Comparison of ENCODE assay signal across 1 cellular context in the genomic region with DNA sequence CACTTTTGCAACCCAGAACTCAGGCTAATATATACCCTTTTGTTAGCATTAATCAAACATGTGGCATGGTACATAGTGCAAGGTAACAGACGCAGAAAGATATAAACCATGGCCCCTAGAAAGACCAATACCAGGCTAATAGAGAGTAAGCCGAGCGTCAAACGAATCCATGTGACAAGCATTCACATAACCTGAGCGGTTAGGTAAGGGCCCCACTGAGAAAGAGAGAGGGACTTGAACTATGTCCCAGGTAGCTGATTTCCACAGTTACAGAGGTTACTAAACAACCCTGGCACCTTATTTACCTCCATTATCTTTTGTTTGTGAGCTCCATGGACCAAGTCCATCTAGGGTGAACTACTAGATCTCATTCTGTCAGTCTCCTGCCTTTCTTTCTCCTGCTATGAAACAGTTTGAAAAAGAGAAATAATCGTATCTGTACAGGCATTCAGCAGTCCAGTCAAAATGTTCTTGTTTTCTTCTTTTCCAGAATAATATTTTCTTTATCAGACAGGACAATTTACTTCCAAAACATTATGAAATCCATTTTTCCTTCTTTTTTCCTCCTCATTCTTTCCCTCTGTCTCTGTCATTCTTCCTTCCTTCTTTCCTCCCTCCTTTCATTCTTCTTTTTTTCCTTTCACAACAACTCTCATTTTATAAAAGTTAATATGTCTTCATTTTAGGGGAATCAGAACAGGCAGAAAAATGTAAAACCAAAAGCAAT.
TF ChIP-seq lines count a peak whose summit lies in the region.

No MANE protein-coding gene starts in this region.

TF ChIP-seq in HepG2, 621 proteins besides CTCF, POLR2A, EP300 and RAD21 (continued from another document and continues in another):
- TF ChIP-seq, protein P1, sequence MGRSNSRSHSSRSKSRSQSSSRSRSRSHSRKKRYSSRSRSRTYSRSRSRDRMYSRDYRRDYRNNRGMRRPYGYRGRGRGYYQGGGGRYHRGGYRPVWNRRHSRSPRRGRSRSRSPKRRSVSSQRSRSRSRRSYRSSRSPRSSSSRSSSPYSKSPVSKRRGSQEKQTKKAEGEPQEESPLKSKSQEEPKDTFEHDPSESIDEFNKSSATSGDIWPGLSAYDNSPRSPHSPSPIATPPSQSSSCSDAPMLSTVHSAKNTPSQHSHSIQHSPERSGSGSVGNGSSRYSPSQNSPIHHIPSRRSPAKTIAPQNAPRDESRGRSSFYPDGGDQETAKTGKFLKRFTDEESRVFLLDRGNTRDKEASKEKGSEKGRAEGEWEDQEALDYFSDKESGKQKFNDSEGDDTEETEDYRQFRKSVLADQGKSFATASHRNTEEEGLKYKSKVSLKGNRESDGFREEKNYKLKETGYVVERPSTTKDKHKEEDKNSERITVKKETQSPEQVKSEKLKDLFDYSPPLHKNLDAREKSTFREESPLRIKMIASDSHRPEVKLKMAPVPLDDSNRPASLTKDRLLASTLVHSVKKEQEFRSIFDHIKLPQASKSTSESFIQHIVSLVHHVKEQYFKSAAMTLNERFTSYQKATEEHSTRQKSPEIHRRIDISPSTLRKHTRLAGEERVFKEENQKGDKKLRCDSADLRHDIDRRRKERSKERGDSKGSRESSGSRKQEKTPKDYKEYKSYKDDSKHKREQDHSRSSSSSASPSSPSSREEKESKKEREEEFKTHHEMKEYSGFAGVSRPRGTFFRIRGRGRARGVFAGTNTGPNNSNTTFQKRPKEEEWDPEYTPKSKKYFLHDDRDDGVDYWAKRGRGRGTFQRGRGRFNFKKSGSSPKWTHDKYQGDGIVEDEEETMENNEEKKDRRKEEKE (IDR thresholded peaks at IDR 0.05), result no peak
- peak; percentile 72; the same call in 1 of the 2 replicates for TF ChIP-seq ATF2 (CRISPR knock-in tag; IDR thresholded peaks at IDR 0.05)
- peak; percentile 80; the same call in 1 of the 2 replicates for TF ChIP-seq ZNF512 (CRISPR knock-in tag; IDR thresholded peaks at IDR 0.05)
- TF ChIP-seq SMYD3 (CRISPR knock-in tag; IDR thresholded peaks at IDR 0.05), result 0 out of 2 replicates have a peak, but pooled peaks have one; percentile 63
- peak; percentile 93 for TF ChIP-seq PITX1 (CRISPR knock-in tag; IDR thresholded peaks at IDR 0.05)
- peak; percentile 99 for TF ChIP-seq HNF4A (CRISPR knock-in tag; IDR thresholded peaks at IDR 0.05)
- TF ChIP-seq NCOA2 (CRISPR knock-in tag; IDR thresholded peaks at IDR 0.05), result peak; percentile 90
- peak; percentile 34; the same call in 1 of the 2 replicates for TF ChIP-seq SP5 (CRISPR knock-in tag; IDR thresholded peaks at IDR 0.05; ENCODE audit: borderline replicate concordance, low read depth)
- TF ChIP-seq ZNF510 (CRISPR knock-in tag; IDR thresholded peaks at IDR 0.05; ENCODE audit: low read depth), result 0 out of 2 replicates have a peak, but pooled peaks have one; percentile 17
- peak; percentile 87 for TF ChIP-seq BCL6 (CRISPR knock-in tag; IDR thresholded peaks at IDR 0.05)
- TF ChIP-seq AGO2 (optimal IDR thresholded peaks at IDR 0.05; ENCODE audit: low read depth, low read length), result no peak
- TF ChIP-seq ZBTB25 (CRISPR knock-in tag; IDR thresholded peaks at IDR 0.05), result 0 out of 2 replicates have a peak, but pooled peaks have one; percentile 33
- TF ChIP-seq GZF1 (CRISPR knock-in tag; IDR thresholded peaks at IDR 0.05), result peak; percentile 73; the same call in 1 of the 2 replicates
- peak; percentile 78 for TF ChIP-seq ISL2 (CRISPR knock-in tag; IDR thresholded peaks at IDR 0.05)
- TF ChIP-seq ZNF343 (CRISPR knock-in tag; IDR thresholded peaks at IDR 0.05), result 0 out of 2 replicates have a peak, but pooled peaks have one; percentile 19
- TF ChIP-seq FOXO1 (CRISPR knock-in tag; IDR thresholded peaks at IDR 0.05), result peak; percentile 95
- TF ChIP-seq, protein P2, sequence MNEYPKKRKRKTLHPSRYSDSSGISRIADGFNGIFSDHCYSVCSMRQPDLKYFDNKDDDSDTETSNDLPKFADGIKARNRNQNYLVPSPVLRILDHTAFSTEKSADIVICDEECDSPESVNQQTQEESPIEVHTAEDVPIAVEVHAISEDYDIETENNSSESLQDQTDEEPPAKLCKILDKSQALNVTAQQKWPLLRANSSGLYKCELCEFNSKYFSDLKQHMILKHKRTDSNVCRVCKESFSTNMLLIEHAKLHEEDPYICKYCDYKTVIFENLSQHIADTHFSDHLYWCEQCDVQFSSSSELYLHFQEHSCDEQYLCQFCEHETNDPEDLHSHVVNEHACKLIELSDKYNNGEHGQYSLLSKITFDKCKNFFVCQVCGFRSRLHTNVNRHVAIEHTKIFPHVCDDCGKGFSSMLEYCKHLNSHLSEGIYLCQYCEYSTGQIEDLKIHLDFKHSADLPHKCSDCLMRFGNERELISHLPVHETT (CRISPR knock-in tag; conservative IDR thresholded peaks at IDR 0.05), result no peak
- TF ChIP-seq HOXD1 (CRISPR knock-in tag; IDR thresholded peaks at IDR 0.05), result peak; percentile 50; the same call in 1 of the 2 replicates
- TF ChIP-seq MAZ (IDR thresholded peaks at IDR 0.05; ENCODE audit: borderline replicate concordance, low read depth, low read length), result no peak; the same call in 1 of the 2 replicates
- TF ChIP-seq MAZ (CRISPR knock-in tag; IDR thresholded peaks at IDR 0.05; ENCODE audit: low read depth), result no peak; the same call in 1 of the 2 replicates
- peak; percentile 69; the same call in 1 of the 2 replicates for TF ChIP-seq ZFP36L1 (CRISPR knock-in tag; IDR thresholded peaks at IDR 0.05)
- TF ChIP-seq HMGXB4 (CRISPR knock-in tag; IDR thresholded peaks at IDR 0.05; ENCODE audit: borderline replicate concordance in 1 of 2, low read depth in 1 of 2), result peak in 1 of 2 experiments; percentile 59; a peak in 1 of 4 replicates
- TF ChIP-seq TRIM22 (IDR thresholded peaks at IDR 0.05), result no peak
- peak; percentile 93 for TF ChIP-seq NCOR1 (IDR thresholded peaks at IDR 0.05; ENCODE audit: borderline replicate concordance, low read length)
- peak; percentile 57; the same call in 1 of the 2 replicates for TF ChIP-seq HMG20B (CRISPR knock-in tag; conservative IDR thresholded peaks at IDR 0.05)
- TF ChIP-seq NFE2 (CRISPR knock-in tag; IDR thresholded peaks at IDR 0.05), result no peak
- peak; percentile 66; the same call in 1 of the 2 replicates for TF ChIP-seq ZNF121 (CRISPR knock-in tag; IDR thresholded peaks at IDR 0.05)
- peak; percentile 84; the same call in 1 of the 2 replicates for TF ChIP-seq MLX (CRISPR knock-in tag; IDR thresholded peaks at IDR 0.05)
- no peak for TF ChIP-seq CEBPZ (IDR thresholded peaks at IDR 0.05; ENCODE audit: low read length)
- TF ChIP-seq PHF5A (CRISPR knock-in tag; IDR thresholded peaks at IDR 0.05; ENCODE audit: low read depth, unreplicated experiment), result peak; percentile 74
- TF ChIP-seq ZFX (CRISPR knock-in tag; IDR thresholded peaks at IDR 0.05; ENCODE audit: low read depth), result peak; percentile 80
- peak; percentile 64; the same call in 1 of the 2 replicates for TF ChIP-seq ZBTB7B (CRISPR knock-in tag; IDR thresholded peaks at IDR 0.05)
- peak; percentile 91; the same call in 1 of the 2 replicates for TF ChIP-seq SP140L (CRISPR knock-in tag; IDR thresholded peaks at IDR 0.05; ENCODE audit: borderline replicate concordance)
- TF ChIP-seq ZNF317 (CRISPR knock-in tag; IDR thresholded peaks at IDR 0.05), result peak; percentile 93
- no peak for TF ChIP-seq HNRNPLL (IDR thresholded peaks at IDR 0.05; ENCODE audit: low read depth, low read length, poor library complexity, severe bottlenecking)
- peak; percentile 54 for TF ChIP-seq NR2F6 (IDR thresholded peaks at IDR 0.05)
- TF ChIP-seq NR2F6 (CRISPR knock-in tag; IDR thresholded peaks at IDR 0.05), result peak; percentile 79
- peak; percentile 98 for TF ChIP-seq ZNF710 (CRISPR knock-in tag; IDR thresholded peaks at IDR 0.05; ENCODE audit: borderline replicate concordance)
- no peak for TF ChIP-seq ZNF547 (CRISPR knock-in tag; IDR thresholded peaks at IDR 0.05)
